Comparison of ENCODE assay signal across 8 cellular contexts in genomic region chrX:120244395-120244734, GRCh38. TPM values are rescaled to one million over a fixed set of nuclear protein-coding genes. Genes with fewer than 3 reads are reported as not detected.
DNase-seq lines count a peak whose midpoint lies in the region; ATAC-seq and TF ChIP-seq lines count a peak whose summit lies in the region.

No MANE protein-coding gene starts in this region.

- no peaks in the 10 kb centered on the region for H3K9me3 Mint-ChIP-seq in Caco-2 (ENCODE audit: unreplicated experiment)

- H3K4me1 Mint-ChIP-seq in Caco-2 (ENCODE audit: low read depth, unreplicated experiment): peaks cover 6% of the 10 kb centered on the region

- H3K27me3 ChIP-seq in Caco-2 (replicated peaks; ENCODE audit: control insufficient read depth, insufficient read depth, low read length) (no peaks in the 10 kb centered on the region), right lobe of liver (no peaks in the 10 kb centered on the region), upper lobe of left lung (no peaks in the 10 kb centered on the region)

- no peaks in the 10 kb centered on the region for H3K36me3 Mint-ChIP-seq in Caco-2 (ENCODE audit: insufficient read depth, unreplicated experiment)

- ATAC-seq in HG02798 (IDR thresholded peaks at IDR 0.05; ENCODE audit: poor library complexity, unreplicated experiment): peak; percentile 3
- ATAC-seq in right lobe of liver: peak in 3 of 4 donors; percentile 6 to 21 (median 20)
- peak; percentile 26 to 28 for ATAC-seq in upper lobe of left lung (ENCODE audit: low FRiP score in 2 of 2)

- H3K27ac Mint-ChIP-seq in Caco-2 (ENCODE audit: unreplicated experiment): peak overlapping the region; percentile 99

- H3K4me3 Mint-ChIP-seq in Caco-2 (ENCODE audit: unreplicated experiment): peak overlapping the region; percentile 100

- H3K36me3 ChIP-seq in Caco-2 (ENCODE audit: control insufficient read depth, insufficient read depth, low read length) (no peaks in the 10 kb centered on the region), right lobe of liver (no peaks in the 10 kb centered on the region), upper lobe of left lung (no peaks in the 10 kb centered on the region)

- CTCF ChIA-PET in Caco-2 (lab: Charles Lee): no interaction called here

- DNase-seq in Caco-2 (no peak), right lobe of liver (no peak), upper lobe of left lung (no peak), activated gamma-delta T cell (lab: John Stamatoyannopoulos, UW) (no peak), SKM-1 (lab: John Stamatoyannopoulos, UW; ENCODE audit: unreplicated experiment) (no peak), T1000 (lab: John Stamatoyannopoulos, UW) (no peak)

- no peaks in the 10 kb centered on the region for H3K27me3 Mint-ChIP-seq in Caco-2 (ENCODE audit: insufficient read depth, unreplicated experiment)

- H3K27ac ChIP-seq in angular gyrus (ENCODE audit: low read depth, low read length) (peak overlapping the region; percentile 76), right lobe of liver (peak overlapping the region; percentile 74 to 82 (median 77)), upper lobe of left lung (peak overlapping the region; percentile 80 to 88 (median 86))

- WGBS in right lobe of liver (ENCODE audit: insufficient coverage, low coverage, low lambda C conversion rate, missing lambda C conversion rate): 16% methylated on average over 16 of the region's 16 CpGs
- 0 to 32% methylated on average over 14 to 16 of the region's 16 CpGs for WGBS in upper lobe of left lung, 2 donors

- TF ChIP-seq CTCF in Caco-2 (IDR thresholded peaks at IDR 0.05; ENCODE audit: insufficient read depth in 1 of 2, low read depth in 1 of 2, low read length in 1 of 2, severe bottlenecking in 1 of 2, unreplicated experiment in 1 of 2) (no peak), right lobe of liver (IDR thresholded peaks at IDR 0.05) (no peak), upper lobe of left lung (IDR thresholded peaks at IDR 0.05) (no peak)

- no peak for TF ChIP-seq POLR2A in right lobe of liver (IDR thresholded peaks at IDR 0.05)
- no peak for TF ChIP-seq POLR2A in upper lobe of left lung (IDR thresholded peaks at IDR 0.05)

- H3K9me3 ChIP-seq in Caco-2 (no peaks in the 10 kb centered on the region), right lobe of liver (no peaks in the 10 kb centered on the region), upper lobe of left lung (no peaks in the 10 kb centered on the region)

- intact Hi-C loops in Caco-2 (cut with micrococcal nuclease; ENCODE audit: unreplicated experiment) (no loop called here), right lobe of liver (cut with DNase I) (no loop called here)

- peak overlapping the region; percentile 52 for H3K4me3 ChIP-seq in Caco-2 (ENCODE audit: low read depth, low read length)
- H3K4me3 ChIP-seq in right lobe of liver: peak overlapping the region; percentile 56 to 69 (median 61)
- H3K4me3 ChIP-seq in upper lobe of left lung: peak overlapping the region; percentile 20 to 74 (median 62)

- H3K4me1 ChIP-seq in Caco-2 (0 out of 2 replicates have a peak, but pooled peaks cover 3% of the 10 kb centered on the region), right lobe of liver (no peaks in the 10 kb centered on the region), upper lobe of left lung (peaks cover 0 to 14% (median 4%) of the 10 kb centered on the region in 4 donors)

- no peak for TF ChIP-seq EP300 in upper lobe of left lung (IDR thresholded peaks at IDR 0.05)

- POLR2A ChIA-PET in Caco-2 (lab: Charles Lee): no interaction called here

- no TSS peak for BruUV-seq in Caco-2 (replicated peaks; lab: Mats Ljungman, UMichigan)

RNA-seq across cellular contexts. Expression of gene ZBTB33, which starts 6.2 kb away (rescaled TPM):
- total RNA-seq in Caco-2 (2022) (16.5 and 17.2 TPM in 2 replicates), right lobe of liver (10 to 100 TPM in 5 of 6 experiments, 1 to 10 TPM in 1; 9.9 to 21.0 (median 15.7) TPM), upper lobe of left lung (10 to 100 TPM in 4 of 6 donors, 1 to 10 TPM in 2; 5.0 to 18.6 (median 12.6) TPM)
